Comparison of ENCODE assay signal across 1 cellular context in the genomic region with DNA sequence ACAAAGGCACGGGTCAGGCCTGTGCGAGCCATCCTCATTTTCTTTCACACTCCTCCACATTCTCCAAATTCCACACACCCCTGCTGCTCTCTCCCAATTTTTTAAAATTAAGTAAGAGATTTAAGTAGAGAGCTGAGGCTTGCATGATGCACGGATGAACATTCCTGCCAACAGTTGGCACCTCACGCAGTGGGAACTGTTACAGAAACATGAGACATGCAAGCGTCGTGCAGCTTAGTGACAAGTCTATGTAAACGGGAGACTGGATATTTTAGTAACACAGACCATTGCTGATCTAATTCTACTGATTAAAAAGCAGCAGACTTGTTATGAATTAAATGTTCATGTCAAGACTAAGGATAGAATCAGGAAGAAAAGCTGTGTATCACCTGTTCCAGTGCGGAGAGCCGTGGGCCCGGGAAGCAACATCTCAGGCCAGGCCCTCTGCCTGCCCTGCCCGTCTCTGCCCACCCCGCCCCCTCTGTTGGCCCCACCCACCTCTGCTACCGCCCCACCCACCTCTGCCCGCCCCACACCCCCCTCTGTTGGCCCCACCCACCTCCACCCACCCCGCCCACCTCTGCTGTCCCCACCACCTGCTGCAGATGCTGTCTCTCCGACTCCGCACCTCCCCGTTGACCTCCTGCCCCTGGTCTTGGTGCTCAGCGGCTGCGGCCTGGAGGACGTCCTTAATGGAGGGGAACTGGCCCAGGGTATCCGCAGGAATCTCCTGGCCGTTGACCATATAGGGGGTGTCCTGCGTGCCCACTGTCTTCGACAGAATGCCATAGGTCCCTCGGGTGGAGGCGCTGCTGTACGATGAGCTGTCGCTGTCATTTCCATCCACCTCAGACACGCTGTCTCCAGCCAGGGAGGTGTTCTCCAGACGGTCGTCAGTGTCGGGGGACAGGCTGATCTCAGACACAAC.
TF ChIP-seq lines count a peak whose summit lies in the region.

No MANE protein-coding gene starts in this region.

TF ChIP-seq in GM23338, 12 proteins besides CTCF, POLR2A, EP300 and RAD21 (continued from another document):
- TF ChIP-seq REST (IDR thresholded peaks at IDR 0.05; ENCODE audit: unreplicated experiment) (no peak), ZNF331 (CRISPR knock-in tag; IDR thresholded peaks at IDR 0.05; ENCODE audit: low read depth) (no peak), CREB1 (CRISPR knock-in tag; IDR thresholded peaks at IDR 0.05; ENCODE audit: low read depth) (no peak), POLR2AphosphoS5 (IDR thresholded peaks at IDR 0.05; ENCODE audit: low read depth) (no peak), ZNF114 (CRISPR knock-in tag; IDR thresholded peaks at IDR 0.05) (no peak)
